In genomic region chr10:11865561-11865960, GRCh38 we compare ENCODE assay signal across 25 cellular contexts. TPM values are rescaled to one million over a fixed set of nuclear protein-coding genes. Genes with fewer than 3 reads are reported as not detected.
A peak's percentile ranks its signal among the peaks of the same experiment; 100 is the strongest.
DNase-seq lines count a peak whose midpoint lies in the region; ATAC-seq, FAIRE-seq and TF ChIP-seq lines count a peak whose summit lies in the region.
"Had no signal": no experiment of that assay in that cellular context is flagged by ENCODE, and none has a peak within 500 bp of the region (broad histone marks: within the 10 kb centered on the region; RNA-seq: fewer than 3 reads in every experiment).

No MANE protein-coding gene starts in this region.

- H3K27me3 ChIP-seq in liver (ENCODE audit: control insufficient read depth in 4 of 4, insufficient read depth in 4 of 4, low read length in 3 of 4) (no peaks in the 10 kb centered on the region), HepG2 (ENCODE audit: control insufficient read depth in 1 of 2, insufficient read depth in 2 of 2, low read length in 2 of 2) (no peaks in the 10 kb centered on the region), osteoblast (ENCODE audit: insufficient read depth, low read length) (no peaks in the 10 kb centered on the region), ovary (no peaks in the 10 kb centered on the region)
- H3K27me3 ChIP-seq: BLaER1, MG63 had no signal

- intact Hi-C loops in HepG2 (cut with micrococcal nuclease; ENCODE audit: unreplicated experiment) (no loop called here), ovary (cut with DNase I) (no loop called here)

- no peak overlapping the region for H3K4me3 ChIP-seq in liver (ENCODE audit: low read depth in 1 of 3, low read length in 3 of 3)
- no peak overlapping the region for H3K4me3 ChIP-seq in HepG2 (replicated peaks in 1 of 3; ENCODE audit: insufficient read depth in 1 of 3, low read depth in 2 of 3, low read length in 3 of 3)
- no peak overlapping the region for H3K4me3 ChIP-seq in osteoblast (ENCODE audit: insufficient read depth, low read length)
- no peak overlapping the region for H3K4me3 ChIP-seq in ovary
- H3K4me3 ChIP-seq: BLaER1, GM23248, HAP-1, MG63, SK-N-MC had no signal

- H3K4me1 ChIP-seq in liver (ENCODE audit: control insufficient read depth in 4 of 4, insufficient read depth in 4 of 4, low read length in 3 of 4) (peaks cover 7 to 15% (median 13%) of the 10 kb centered on the region in 4 donors), HepG2 (ENCODE audit: insufficient read depth, low read length) (no peaks in the 10 kb centered on the region), osteoblast (ENCODE audit: insufficient read depth, low read length) (no peaks in the 10 kb centered on the region), ovary (ENCODE audit: insufficient read depth) (no peaks in the 10 kb centered on the region)
- H3K4me1 ChIP-seq: HAP-1 had no signal

- in situ Hi-C loops in HepG2 (cut with HindIII; ENCODE audit: extremely low pct_ligation_motif_present, low pct_unique_long_range_greater_than_20kb): no loop called here

- H3K27ac ChIP-seq in liver (ENCODE audit: low read depth in 1 of 2, low read length in 2 of 2) (peak overlapping the region; percentile 48 to 52), HepG2 (ENCODE audit: extremely low read length, insufficient read depth, low read length) (no peak overlapping the region), osteoblast (ENCODE audit: low read depth, low read length) (no peak overlapping the region), ovary (no peak overlapping the region)
- H3K27ac ChIP-seq: BLaER1, GM23248, SK-N-MC had no signal

- DNase-seq in HepG2 (ENCODE audit: low spot score) (no peak), cerebellar cortex (ENCODE audit: low spot score) (peak; percentile 45), osteoblast (ENCODE audit: insufficient read length, low spot score, missing footprints) (peak; percentile 53), NCI-H524 treated with DMSO at 0.1 percent for 48 hours (lab: John Stamatoyannopoulos, UW) (no peak), ovary (no peak), NCI-H2171 (lab: John Stamatoyannopoulos, UW) (no peak)
- no peak for DNase-seq in stimulated activated CD8-positive, alpha-beta memory T cell treated with anti-CD3 and anti-CD28 coated beads, Interleukin-4, amount 100 ng/mL, for 48 hours
- DNase-seq: CD4-positive, CD25-positive, alpha-beta regulatory T cell; GM23248; HFFc6; KBM-7; MG63; NCI-H1694; NCI-H2029 treated with DMSO at 0.1 percent for 48 hours; NCI-H2227 treated with DMSO at 0.1 percent for 48 hours; NCI-H69; RPMI8226; SIG-M5 had no signal

- no peak for TF ChIP-seq EP300 in HepG2 (IDR thresholded peaks at IDR 0.05; ENCODE audit: low read depth in 2 of 2, low read length in 2 of 2)
- TF ChIP-seq EP300 in HepG2 (CRISPR knock-in tag; IDR thresholded peaks at IDR 0.05; ENCODE audit: borderline replicate concordance): no peak
- TF ChIP-seq EP300 in ovary (IDR thresholded peaks at IDR 0.05): no peak

- H3K9me3 ChIP-seq in liver (ENCODE audit: control insufficient read depth in 4 of 4, low read length in 3 of 4) (no peaks in the 10 kb centered on the region), HepG2 (ENCODE audit: low read length) (no peaks in the 10 kb centered on the region), osteoblast (ENCODE audit: low read depth, low read length) (no peaks in the 10 kb centered on the region), ovary (no peaks in the 10 kb centered on the region)
- H3K9me3 ChIP-seq: BLaER1, HAP-1, MG63 had no signal

- CTCF ChIA-PET in HepG2 (lab: Yijun Ruan, JAX; ENCODE audit: low intra/inter-chr PET ratio, low total read pairs): no interaction called here

- TF ChIP-seq CTCF in liver (IDR thresholded peaks at IDR 0.05; ENCODE audit: low read depth, low read length, missing input control) (no peak), HepG2 (CRISPR knock-in tag; IDR thresholded peaks at IDR 0.05) (no peak), osteoblast (IDR thresholded peaks at IDR 0.05; ENCODE audit: extremely low read depth, low read depth, low read length) (no peak), ovary (IDR thresholded peaks at IDR 0.05) (no peak)

- no peaks in the 10 kb centered on the region for H4K20me1 ChIP-seq in HepG2 (ENCODE audit: insufficient read depth, low read length)
- no peaks in the 10 kb centered on the region for H4K20me1 ChIP-seq in osteoblast (ENCODE audit: insufficient read depth, low read length)
- H4K20me1 ChIP-seq: BLaER1 had no signal

- H3K9ac ChIP-seq in liver (ENCODE audit: low read depth in 1 of 2, low read length in 2 of 2) (no peak overlapping the region), HepG2 (ENCODE audit: insufficient read depth, low read depth, low read length) (no peak overlapping the region)
- H3K9ac ChIP-seq: BLaER1, GM23248 had no signal

- TF ChIP-seq RAD21 in liver (IDR thresholded peaks at IDR 0.05) (no peak), HepG2 (CRISPR knock-in tag; IDR thresholded peaks at IDR 0.05) (no peak)

- POLR2A ChIA-PET in HepG2 (lab: Yijun Ruan, JAX): no interaction called here

- ATAC-seq in HepG2: no peak

- TF ChIP-seq POLR2A in HepG2 (IDR thresholded peaks at IDR 0.05; ENCODE audit: insufficient read depth in 1 of 2, low read depth in 2 of 2, low read length in 2 of 2) (no peak), ovary (IDR thresholded peaks at IDR 0.05) (no peak)

- H3K36me3 ChIP-seq in liver (ENCODE audit: control insufficient read depth in 4 of 4, insufficient read depth in 3 of 4, low read depth in 1 of 4, low read length in 3 of 4) (peaks cover 7 to 35% (median 20%) of the 10 kb centered on the region in 4 donors), HepG2 (replicated peaks in 1 of 2; ENCODE audit: control insufficient read depth in 1 of 2, insufficient read depth in 2 of 2, low read length in 2 of 2) (peaks cover 16 to 63% of the 10 kb centered on the region in 2 experiments), osteoblast (ENCODE audit: insufficient read depth, low read length) (no peaks in the 10 kb centered on the region), ovary (no peaks in the 10 kb centered on the region)
- H3K36me3 ChIP-seq: MG63 had no signal

- no peak for FAIRE-seq in HepG2 (lab: Jason Lieb, UNC)
- FAIRE-seq: A204.1, D721Med, HTR-8/SVneo had no signal

- no peak overlapping the region for H3K4me2 ChIP-seq in HepG2 (ENCODE audit: low read depth, low read length)
- H3K4me2 ChIP-seq in osteoblast (ENCODE audit: insufficient read depth, low read length): no peak overlapping the region
- H3K4me2 ChIP-seq: BLaER1 had no signal

- no peak overlapping the region for H2AFZ ChIP-seq in HepG2 (ENCODE audit: low read length)
- H2AFZ ChIP-seq in osteoblast (ENCODE audit: low read length): no peak overlapping the region
- H2AFZ ChIP-seq: GM23248 had no signal

- BruUV-seq in HepG2 (replicated peaks; lab: Mats Ljungman, UMichigan): no TSS peak

- WGBS in liver: 78% methylated on average over 11 of the region's 11 CpGs
- WGBS in HepG2 (ENCODE audit: low lambda C conversion rate): 89% methylated on average over 11 of the region's 11 CpGs
- 82 to 86% (median 85%) methylated on average over 11 of the region's 11 CpGs for WGBS in ovary, 3 donors

- peaks cover 2% of the 10 kb centered on the region for H3K79me2 ChIP-seq in HepG2 (ENCODE audit: insufficient read depth, low read length)
- no peaks in the 10 kb centered on the region for H3K79me2 ChIP-seq in osteoblast (ENCODE audit: insufficient read depth, low read length)

TF ChIP-seq in liver, 16 proteins besides CTCF, POLR2A, EP300 and RAD21 (continues in another document):
- no peak for TF ChIP-seq FOXA2 (IDR thresholded peaks at IDR 0.05)
- no peak for TF ChIP-seq ATF3 (IDR thresholded peaks at IDR 0.05)
- TF ChIP-seq JUND (IDR thresholded peaks at IDR 0.05): no peak
- no peak for TF ChIP-seq SP1 (IDR thresholded peaks at IDR 0.05)
- no peak for TF ChIP-seq YY1 (IDR thresholded peaks at IDR 0.05)
- TF ChIP-seq NR2F2 (IDR thresholded peaks at IDR 0.05): no peak

TF ChIP-seq in HepG2, 621 proteins besides CTCF, POLR2A, EP300 and RAD21 (continues in another document):
- TF ChIP-seq KLF13 (CRISPR knock-in tag; IDR thresholded peaks at IDR 0.05): no peak
- TF ChIP-seq ZNF460 (CRISPR knock-in tag; IDR thresholded peaks at IDR 0.05; ENCODE audit: borderline replicate concordance): no peak
- no peak for TF ChIP-seq JUN (CRISPR knock-in tag; IDR thresholded peaks at IDR 0.05)
- no peak for TF ChIP-seq ZBTB38 (CRISPR knock-in tag; IDR thresholded peaks at IDR 0.05)
- no peak for TF ChIP-seq ZNF234 (CRISPR knock-in tag; conservative IDR thresholded peaks at IDR 0.05)
- no peak for TF ChIP-seq EEA1 (CRISPR knock-in tag; IDR thresholded peaks at IDR 0.05; ENCODE audit: borderline replicate concordance)
- no peak for TF ChIP-seq RBFOX2 (IDR thresholded peaks at IDR 0.05; ENCODE audit: low read depth, low read length)
- TF ChIP-seq NKX3-1 (CRISPR knock-in tag; IDR thresholded peaks at IDR 0.05): no peak

RNA-seq across cellular contexts. Expression of gene PROSER2, which starts 42.4 kb away (rescaled TPM):
- 10 to 100 TPM in 1 of 2 donors, 1 to 10 TPM in 1; 6.5 to 10.9 TPM for total RNA-seq in liver
- 10 to 100 TPM in 1 of 2 donors, 1 to 10 TPM in 1; 9.0 to 24.9 TPM for polyA plus RNA-seq in liver
- total RNA-seq in HepG2 (2016; rRNA removed; fragmentation: Illumina TruSeq; extraction: Trizol): 6.7 and 6.9 TPM in 2 replicates
- total RNA-seq in HepG2 (2016; cell fraction: cytosol; rRNA removed; fragmentation: Illumina TruSeq; extraction: Trizol; ENCODE audit: low read depth): 2.0 and 2.7 TPM in 2 replicates
- 6.3 and 8.2 TPM in 2 replicates for total RNA-seq in HepG2 (2016; cell fraction: insoluble cytoplasmic fraction; rRNA removed; fragmentation: Illumina TruSeq; extraction: Trizol)
- total RNA-seq in HepG2 (2016; cell fraction: membrane; rRNA removed; fragmentation: Illumina TruSeq; extraction: Trizol): 4.6 and 5.4 TPM in 2 replicates
- total RNA-seq in HepG2 (2016; cell fraction: nucleus; rRNA removed; fragmentation: Illumina TruSeq; extraction: Trizol): 3.8 and 5.3 TPM in 2 replicates
- 6.7 and 7.7 TPM in 2 replicates for polyA plus RNA-seq in HepG2 (2011; rRNA removed)
- polyA plus RNA-seq in HepG2 (2011; cell fraction: cytosol; rRNA removed): 3.6 and 5.9 TPM in 2 replicates
- 8.5 and 8.6 TPM in 2 replicates for polyA plus RNA-seq in HepG2 (2011; cell fraction: nucleus; rRNA removed)
- polyA plus RNA-seq in HepG2 (2012): 7.3 and 12.4 TPM in 2 replicates
- polyA plus RNA-seq in HepG2 (2016; cell fraction: cytosol; fragmentation: Illumina TruSeq; extraction: Trizol; ENCODE audit: low read depth): 1.9 TPM in 2 replicates
- polyA plus RNA-seq in HepG2 (2016; cell fraction: insoluble cytoplasmic fraction; fragmentation: Illumina TruSeq; extraction: Trizol; ENCODE audit: low read depth): 7.7 and 8.0 TPM in 2 replicates
- polyA plus RNA-seq in HepG2 (2016; cell fraction: membrane; fragmentation: Illumina TruSeq; extraction: Trizol; ENCODE audit: low read depth): 2.9 and 3.7 TPM in 2 replicates
- polyA plus RNA-seq in HepG2 (2016; cell fraction: nucleus; fragmentation: Illumina TruSeq; extraction: Trizol; ENCODE audit: insufficient read depth, low read depth): 6.8 and 10.0 TPM in 2 replicates
- polyA minus RNA-seq in HepG2 (2011; rRNA and poly(A)+ RNA removed; ENCODE audit: low replicate concordance): 6.3 and 10.2 TPM in 2 replicates
- 5.3 and 6.1 TPM in 2 replicates for polyA minus RNA-seq in HepG2 (2011; cell fraction: cytosol; rRNA and poly(A)+ RNA removed)
- 6.1 and 8.0 TPM in 2 replicates for polyA minus RNA-seq in HepG2 (2011; cell fraction: nucleus; rRNA and poly(A)+ RNA removed)
- 4.4 and 6.9 TPM in 2 replicates for total RNA-seq in osteoblast
- 10 to 100 TPM in 1 of 7 donors, 1 to 10 TPM in 6; 2.7 to 13.4 (median 4.4) TPM for total RNA-seq in ovary
- polyA plus RNA-seq in ovary: 1 to 10 TPM; 1.3 to 2.8 TPM

Comparison
In these comparisons a context has a peak if more than half of its experiments do, and no peak if none do; other contexts are left out.
1. H3K27ac ChIP-seq: peak in liver (2 of 2); none in HepG2 (single experiment), osteoblast (single experiment) and ovary (0 of 2).
2. DNase-seq: peak in cerebellar cortex (single experiment) and osteoblast (single experiment); none in HepG2 (single experiment), NCI-H524 treated with DMSO at 0.1 percent for 48 hours (single experiment), ovary (0 of 5), stimulated activated CD8-positive, alpha-beta memory T cell treated with anti-CD3 and anti-CD28 coated beads, Interleukin-4, amount 100 ng/mL, for 48 hours (single experiment) and NCI-H2171 (single experiment).